In the genomic region with DNA sequence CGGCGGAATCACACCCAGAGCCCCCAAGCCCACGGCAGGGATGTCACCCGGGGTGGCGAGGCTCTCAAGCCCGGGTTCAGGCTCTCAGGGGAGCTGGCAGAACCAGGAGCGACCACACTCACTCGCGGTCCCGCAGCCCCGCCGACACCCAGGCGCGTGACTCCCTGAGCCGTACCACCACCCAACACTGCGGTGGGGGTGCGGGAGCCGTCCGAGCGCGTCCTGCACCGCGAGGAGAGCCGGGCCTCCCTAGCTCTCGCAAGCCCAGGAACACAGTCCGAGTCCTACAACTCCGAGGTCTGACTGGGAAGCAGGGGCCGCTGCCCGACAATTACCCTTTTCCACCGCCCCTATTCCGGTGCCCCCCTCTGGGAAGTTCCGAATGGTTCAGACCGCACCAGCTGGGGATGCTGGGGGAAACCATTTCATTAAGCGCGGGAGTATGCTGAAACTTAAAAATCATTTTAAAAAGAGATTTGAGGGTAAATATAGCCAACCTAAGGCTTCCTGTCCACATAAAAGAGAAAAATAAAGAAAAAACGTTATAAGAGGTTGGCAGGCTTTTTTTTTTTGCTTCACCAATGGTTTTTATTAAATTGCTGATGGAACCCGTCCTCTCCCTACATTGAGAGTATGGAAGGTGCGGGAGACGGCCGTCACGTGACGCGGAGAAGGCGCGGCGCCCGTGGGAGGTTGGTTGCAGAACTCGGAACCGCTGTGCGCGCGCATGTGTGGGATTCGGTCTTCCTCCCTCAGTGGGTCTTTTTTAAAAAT, we compare ENCODE assay signal across 1 cellular context.
TF ChIP-seq lines count a peak whose summit lies in the region.

A gene with protein sequence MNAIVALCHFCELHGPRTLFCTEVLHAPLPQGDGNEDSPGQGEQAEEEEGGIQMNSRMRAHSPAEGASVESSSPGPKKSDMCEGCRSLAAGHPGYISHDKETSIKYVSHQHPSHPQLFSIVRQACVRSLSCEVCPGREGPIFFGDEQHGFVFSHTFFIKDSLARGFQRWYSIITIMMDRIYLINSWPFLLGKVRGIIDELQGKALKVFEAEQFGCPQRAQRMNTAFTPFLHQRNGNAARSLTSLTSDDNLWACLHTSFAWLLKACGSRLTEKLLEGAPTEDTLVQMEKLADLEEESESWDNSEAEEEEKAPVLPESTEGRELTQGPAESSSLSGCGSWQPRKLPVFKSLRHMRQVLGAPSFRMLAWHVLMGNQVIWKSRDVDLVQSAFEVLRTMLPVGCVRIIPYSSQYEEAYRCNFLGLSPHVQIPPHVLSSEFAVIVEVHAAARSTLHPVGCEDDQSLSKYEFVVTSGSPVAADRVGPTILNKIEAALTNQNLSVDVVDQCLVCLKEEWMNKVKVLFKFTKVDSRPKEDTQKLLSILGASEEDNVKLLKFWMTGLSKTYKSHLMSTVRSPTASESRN (minus strand): TSS at position 143 of the 774 bp plus-strand sequence. CDS start 9,031 bp downstream, outside the sequence.

TF ChIP-seq in HepG2, 621 proteins besides CTCF, POLR2A, EP300 and RAD21 (continued from another document and continues in another):
- TF ChIP-seq, protein P1, sequence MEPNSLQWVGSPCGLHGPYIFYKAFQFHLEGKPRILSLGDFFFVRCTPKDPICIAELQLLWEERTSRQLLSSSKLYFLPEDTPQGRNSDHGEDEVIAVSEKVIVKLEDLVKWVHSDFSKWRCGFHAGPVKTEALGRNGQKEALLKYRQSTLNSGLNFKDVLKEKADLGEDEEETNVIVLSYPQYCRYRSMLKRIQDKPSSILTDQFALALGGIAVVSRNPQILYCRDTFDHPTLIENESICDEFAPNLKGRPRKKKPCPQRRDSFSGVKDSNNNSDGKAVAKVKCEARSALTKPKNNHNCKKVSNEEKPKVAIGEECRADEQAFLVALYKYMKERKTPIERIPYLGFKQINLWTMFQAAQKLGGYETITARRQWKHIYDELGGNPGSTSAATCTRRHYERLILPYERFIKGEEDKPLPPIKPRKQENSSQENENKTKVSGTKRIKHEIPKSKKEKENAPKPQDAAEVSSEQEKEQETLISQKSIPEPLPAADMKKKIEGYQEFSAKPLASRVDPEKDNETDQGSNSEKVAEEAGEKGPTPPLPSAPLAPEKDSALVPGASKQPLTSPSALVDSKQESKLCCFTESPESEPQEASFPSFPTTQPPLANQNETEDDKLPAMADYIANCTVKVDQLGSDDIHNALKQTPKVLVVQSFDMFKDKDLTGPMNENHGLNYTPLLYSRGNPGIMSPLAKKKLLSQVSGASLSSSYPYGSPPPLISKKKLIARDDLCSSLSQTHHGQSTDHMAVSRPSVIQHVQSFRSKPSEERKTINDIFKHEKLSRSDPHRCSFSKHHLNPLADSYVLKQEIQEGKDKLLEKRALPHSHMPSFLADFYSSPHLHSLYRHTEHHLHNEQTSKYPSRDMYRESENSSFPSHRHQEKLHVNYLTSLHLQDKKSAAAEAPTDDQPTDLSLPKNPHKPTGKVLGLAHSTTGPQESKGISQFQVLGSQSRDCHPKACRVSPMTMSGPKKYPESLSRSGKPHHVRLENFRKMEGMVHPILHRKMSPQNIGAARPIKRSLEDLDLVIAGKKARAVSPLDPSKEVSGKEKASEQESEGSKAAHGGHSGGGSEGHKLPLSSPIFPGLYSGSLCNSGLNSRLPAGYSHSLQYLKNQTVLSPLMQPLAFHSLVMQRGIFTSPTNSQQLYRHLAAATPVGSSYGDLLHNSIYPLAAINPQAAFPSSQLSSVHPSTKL (CRISPR knock-in tag; IDR thresholded peaks at IDR 0.05), result peak; percentile 29
- TF ChIP-seq CBX2 (IDR thresholded peaks at IDR 0.05; ENCODE audit: low read depth, low read length) (no peak), CBX2 (CRISPR knock-in tag; IDR thresholded peaks at IDR 0.05; ENCODE audit: low read depth) (no peak), IKZF1 (IDR thresholded peaks at IDR 0.05) (no peak), THYN1 (CRISPR knock-in tag; IDR thresholded peaks at IDR 0.05; ENCODE audit: borderline replicate concordance, low read depth) (no peak), MIER2 (CRISPR knock-in tag; IDR thresholded peaks at IDR 0.05) (no peak; the same call in 1 of the 2 replicates), CAMTA2 (CRISPR knock-in tag; IDR thresholded peaks at IDR 0.05; ENCODE audit: borderline replicate concordance) (no peak), ZNF343 (CRISPR knock-in tag; IDR thresholded peaks at IDR 0.05) (no peak), TSC22D2 (CRISPR knock-in tag; IDR thresholded peaks at IDR 0.05; ENCODE audit: borderline replicate concordance) (no peak), ATF1 (CRISPR knock-in tag; IDR thresholded peaks at IDR 0.05) (no peak), ZNF713 (CRISPR knock-in tag; IDR thresholded peaks at IDR 0.05) (no peak), CBFB (CRISPR knock-in tag; IDR thresholded peaks at IDR 0.05) (peak; percentile 92), GFI1 (CRISPR knock-in tag; IDR thresholded peaks at IDR 0.05; ENCODE audit: borderline replicate concordance) (0 out of 2 replicates have a peak, but pooled peaks have one; percentile 39), FOXP1 (IDR thresholded peaks at IDR 0.05) (no peak), FOXP1 (CRISPR knock-in tag; IDR thresholded peaks at IDR 0.05) (no peak), REL (CRISPR knock-in tag; conservative IDR thresholded peaks at IDR 0.05) (no peak; the same call in 1 of the 2 replicates), RFXAP (CRISPR knock-in tag; IDR thresholded peaks at IDR 0.05; ENCODE audit: borderline replicate concordance) (peak; percentile 57; the same call in 1 of the 2 replicates), SIN3B (IDR thresholded peaks at IDR 0.05; ENCODE audit: low read length) (no peak), E2F5 (CRISPR knock-in tag; conservative IDR thresholded peaks at IDR 0.05) (0 out of 2 replicates have a peak, but pooled peaks have one; percentile 46), ZNF552 (CRISPR knock-in tag; IDR thresholded peaks at IDR 0.05; ENCODE audit: borderline replicate concordance) (no peak), ZNF891 (CRISPR knock-in tag; IDR thresholded peaks at IDR 0.05) (peak; percentile 64; the same call in 1 of the 2 replicates), ATRX (CRISPR knock-in tag; IDR thresholded peaks at IDR 0.05; ENCODE audit: borderline replicate concordance) (no peak), ZBTB21 (CRISPR knock-in tag; IDR thresholded peaks at IDR 0.05) (no peak), NR0B2 (CRISPR knock-in tag; IDR thresholded peaks at IDR 0.05) (peak; percentile 45; the same call in 1 of the 2 replicates), ZNF607 (CRISPR knock-in tag; IDR thresholded peaks at IDR 0.05; ENCODE audit: borderline replicate concordance) (peak; percentile 85; the same call in 1 of the 2 replicates), EED (CRISPR knock-in tag; IDR thresholded peaks at IDR 0.05) (peak; percentile 64; the same call in 1 of the 2 replicates), KDM5B (CRISPR knock-in tag; IDR thresholded peaks at IDR 0.05; ENCODE audit: borderline replicate concordance) (0 out of 2 replicates have a peak, but pooled peaks have one; percentile 42), KDM2A (CRISPR knock-in tag; IDR thresholded peaks at IDR 0.05; ENCODE audit: borderline replicate concordance, low read depth) (peak; percentile 32; the same call in 1 of the 2 replicates), DNMT3B (CRISPR knock-in tag; conservative IDR thresholded peaks at IDR 0.05) (peak; percentile 15; the same call in 1 of the 2 replicates), ZNF776 (CRISPR knock-in tag; IDR thresholded peaks at IDR 0.05) (peak; percentile 52; the same call in 1 of the 2 replicates), NFE2L2 (IDR thresholded peaks at IDR 0.05; ENCODE audit: low read length) (no peak), NCOA5 (CRISPR knock-in tag; IDR thresholded peaks at IDR 0.05) (no peak), ZNF543 (CRISPR knock-in tag; IDR thresholded peaks at IDR 0.05) (peak; percentile 63), HOXA5 (CRISPR knock-in tag; IDR thresholded peaks at IDR 0.05) (peak; percentile 84; the same call in 1 of the 2 replicates), ZBTB39 (CRISPR knock-in tag; IDR thresholded peaks at IDR 0.05) (0 out of 2 replicates have a peak, but pooled peaks have one; percentile 67), ZNF143 (CRISPR knock-in tag; IDR thresholded peaks at IDR 0.05) (peak; percentile 26; the same call in 1 of the 2 replicates), SALL2 (CRISPR knock-in tag; IDR thresholded peaks at IDR 0.05) (0 out of 2 replicates have a peak, but pooled peaks have one; percentile 41), PLRG1 (conservative IDR thresholded peaks at IDR 0.05) (no peak), TARDBP (CRISPR knock-in tag; IDR thresholded peaks at IDR 0.05) (peak; percentile 51), PPARG (CRISPR knock-in tag; conservative IDR thresholded peaks at IDR 0.05) (no peak)
- TF ChIP-seq, protein P2, sequence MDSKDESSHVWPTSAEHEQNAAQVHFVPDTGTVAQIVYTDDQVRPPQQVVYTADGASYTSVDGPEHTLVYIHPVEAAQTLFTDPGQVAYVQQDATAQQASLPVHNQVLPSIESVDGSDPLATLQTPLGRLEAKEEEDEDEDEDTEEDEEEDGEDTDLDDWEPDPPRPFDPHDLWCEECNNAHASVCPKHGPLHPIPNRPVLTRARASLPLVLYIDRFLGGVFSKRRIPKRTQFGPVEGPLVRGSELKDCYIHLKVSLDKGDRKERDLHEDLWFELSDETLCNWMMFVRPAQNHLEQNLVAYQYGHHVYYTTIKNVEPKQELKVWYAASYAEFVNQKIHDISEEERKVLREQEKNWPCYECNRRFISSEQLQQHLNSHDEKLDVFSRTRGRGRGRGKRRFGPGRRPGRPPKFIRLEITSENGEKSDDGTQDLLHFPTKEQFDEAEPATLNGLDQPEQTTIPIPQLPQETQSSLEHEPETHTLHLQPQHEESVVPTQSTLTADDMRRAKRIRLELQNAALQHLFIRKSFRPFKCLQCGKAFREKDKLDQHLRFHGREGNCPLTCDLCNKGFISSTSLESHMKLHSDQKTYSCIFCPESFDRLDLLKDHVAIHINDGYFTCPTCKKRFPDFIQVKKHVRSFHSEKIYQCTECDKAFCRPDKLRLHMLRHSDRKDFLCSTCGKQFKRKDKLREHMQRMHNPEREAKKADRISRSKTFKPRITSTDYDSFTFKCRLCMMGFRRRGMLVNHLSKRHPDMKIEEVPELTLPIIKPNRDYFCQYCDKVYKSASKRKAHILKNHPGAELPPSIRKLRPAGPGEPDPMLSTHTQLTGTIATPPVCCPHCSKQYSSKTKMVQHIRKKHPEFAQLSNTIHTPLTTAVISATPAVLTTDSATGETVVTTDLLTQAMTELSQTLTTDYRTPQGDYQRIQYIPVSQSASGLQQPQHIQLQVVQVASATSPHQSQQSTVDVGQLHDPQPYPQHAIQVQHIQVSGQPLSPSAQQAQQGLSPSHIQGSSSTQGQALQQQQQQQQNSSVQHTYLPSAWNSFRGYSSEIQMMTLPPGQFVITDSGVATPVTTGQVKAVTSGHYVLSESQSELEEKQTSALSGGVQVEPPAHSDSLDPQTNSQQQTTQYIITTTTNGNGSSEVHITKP (CRISPR knock-in tag; IDR thresholded peaks at IDR 0.05; ENCODE audit: low read depth), result peak; percentile 99
- TF ChIP-seq, protein P3, sequence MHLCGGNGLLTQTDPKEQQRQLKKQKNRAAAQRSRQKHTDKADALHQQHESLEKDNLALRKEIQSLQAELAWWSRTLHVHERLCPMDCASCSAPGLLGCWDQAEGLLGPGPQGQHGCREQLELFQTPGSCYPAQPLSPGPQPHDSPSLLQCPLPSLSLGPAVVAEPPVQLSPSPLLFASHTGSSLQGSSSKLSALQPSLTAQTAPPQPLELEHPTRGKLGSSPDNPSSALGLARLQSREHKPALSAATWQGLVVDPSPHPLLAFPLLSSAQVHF (CRISPR knock-in tag; IDR thresholded peaks at IDR 0.05), result 0 out of 2 replicates have a peak, but pooled peaks have one; percentile 64
- TF ChIP-seq, protein P4, sequence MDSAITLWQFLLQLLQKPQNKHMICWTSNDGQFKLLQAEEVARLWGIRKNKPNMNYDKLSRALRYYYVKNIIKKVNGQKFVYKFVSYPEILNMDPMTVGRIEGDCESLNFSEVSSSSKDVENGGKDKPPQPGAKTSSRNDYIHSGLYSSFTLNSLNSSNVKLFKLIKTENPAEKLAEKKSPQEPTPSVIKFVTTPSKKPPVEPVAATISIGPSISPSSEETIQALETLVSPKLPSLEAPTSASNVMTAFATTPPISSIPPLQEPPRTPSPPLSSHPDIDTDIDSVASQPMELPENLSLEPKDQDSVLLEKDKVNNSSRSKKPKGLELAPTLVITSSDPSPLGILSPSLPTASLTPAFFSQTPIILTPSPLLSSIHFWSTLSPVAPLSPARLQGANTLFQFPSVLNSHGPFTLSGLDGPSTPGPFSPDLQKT (CRISPR knock-in tag; IDR thresholded peaks at IDR 0.05; ENCODE audit: borderline replicate concordance), result no peak
- TF ChIP-seq, protein P5, sequence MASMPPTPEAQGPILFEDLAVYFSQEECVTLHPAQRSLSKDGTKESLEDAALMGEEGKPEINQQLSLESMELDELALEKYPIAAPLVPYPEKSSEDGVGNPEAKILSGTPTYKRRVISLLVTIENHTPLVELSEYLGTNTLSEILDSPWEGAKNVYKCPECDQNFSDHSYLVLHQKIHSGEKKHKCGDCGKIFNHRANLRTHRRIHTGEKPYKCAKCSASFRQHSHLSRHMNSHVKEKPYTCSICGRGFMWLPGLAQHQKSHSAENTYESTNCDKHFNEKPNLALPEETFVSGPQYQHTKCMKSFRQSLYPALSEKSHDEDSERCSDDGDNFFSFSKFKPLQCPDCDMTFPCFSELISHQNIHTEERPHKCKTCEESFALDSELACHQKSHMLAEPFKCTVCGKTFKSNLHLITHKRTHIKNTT (CRISPR knock-in tag; IDR thresholded peaks at IDR 0.05), result no peak
- TF ChIP-seq, protein P6, sequence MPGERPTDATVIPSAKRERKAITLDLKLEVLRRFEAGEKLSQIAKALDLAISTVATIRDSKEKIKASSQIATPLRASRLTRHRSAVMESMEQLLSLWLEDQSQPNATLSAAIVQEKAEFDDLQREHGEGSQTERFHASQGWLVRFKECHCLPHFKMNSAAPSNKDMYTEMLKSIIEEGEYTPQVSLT (CRISPR knock-in tag; IDR thresholded peaks at IDR 0.05; ENCODE audit: borderline replicate concordance, low read depth), result no peak
